8 cellular contexts compared by ENCODE assay signal in the genomic region with DNA sequence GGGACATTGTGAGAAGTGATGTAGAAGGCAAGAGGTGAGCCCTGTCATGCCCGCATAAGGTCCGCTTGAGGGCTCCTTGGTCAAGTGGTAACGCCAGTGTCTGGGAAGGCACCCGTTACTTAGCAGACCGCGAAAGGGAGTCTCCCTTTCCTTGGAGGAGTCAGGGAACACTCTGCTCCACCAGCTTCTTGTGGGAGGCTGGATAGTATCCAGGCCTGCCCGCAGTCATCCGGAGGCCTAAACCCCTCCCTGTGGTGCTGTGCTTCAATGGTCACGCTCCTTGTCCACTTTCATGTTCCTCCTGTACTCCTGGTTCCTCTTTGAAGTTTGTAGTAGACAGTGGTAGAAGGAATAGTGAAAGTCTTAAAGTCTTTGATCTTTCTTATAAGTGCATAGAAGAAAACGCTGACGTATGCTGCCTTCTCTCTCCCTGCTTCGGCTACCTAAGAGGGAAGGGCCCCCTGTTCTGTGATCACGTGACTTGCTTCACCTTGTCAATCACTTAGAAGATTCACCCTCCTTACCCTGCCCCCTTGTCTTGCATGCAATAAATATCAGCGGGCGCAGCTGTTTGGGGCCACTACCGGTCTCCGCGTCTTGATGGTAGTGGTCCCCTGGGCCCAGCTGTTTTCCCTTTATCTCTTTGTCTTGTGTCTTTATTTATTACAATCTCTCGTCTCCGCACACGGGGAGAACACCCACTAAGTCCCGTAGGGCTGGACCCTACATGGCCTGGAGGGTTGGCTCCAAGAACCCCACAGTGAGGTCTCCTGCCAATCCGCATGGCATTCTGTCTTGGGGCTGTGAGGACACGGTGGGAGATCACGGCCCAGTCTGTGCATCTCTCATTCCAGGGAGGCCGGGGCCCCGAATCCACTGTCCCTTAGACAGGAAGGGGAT. TPM values are rescaled to one million over a fixed set of nuclear protein-coding genes. Genes with fewer than 3 reads are reported as not detected.
DNase-seq lines count a peak whose midpoint lies in the region; TF ChIP-seq lines count a peak whose summit lies in the region.
"Not testable (repeated sequence)": the region's sequence is repeated elsewhere in the genome, so short reads cannot be mapped to it uniquely, and the experiment has no call there.
"Had no signal": no experiment of that assay in that cellular context is flagged by ENCODE, and none has a peak within 500 bp of the region (broad histone marks: within the 10 kb centered on the region; RNA-seq: fewer than 3 reads in every experiment).

No MANE protein-coding gene starts in this region.

- H3K9me3 Mint-ChIP-seq in CD14-positive monocyte, endodermal cell, nephron: not testable (repeated sequence)

- H3K4me2 ChIP-seq in smooth muscle cell = peak overlapping the region; percentile 54

- peaks cover 14% of the 10 kb centered on the region for H3K27me3 ChIP-seq in endodermal cell (ENCODE audit: control insufficient read depth, insufficient read depth, low read length, poor library complexity, severe bottlenecking)
- not testable (repeated sequence) for H3K27me3 ChIP-seq in smooth muscle cell (ENCODE audit: low read depth)

- H3K27ac ChIP-seq in endodermal cell (ENCODE audit: low read depth, low read length); smooth muscle cell (ENCODE audit: low read depth): not testable (repeated sequence)

- DNase-seq in CD14-positive monocyte (ENCODE audit: low spot score); smooth muscle cell (lab: John Stamatoyannopoulos, UW; ENCODE audit: unreplicated experiment): not testable (repeated sequence)
- DNase-seq in MV-4-11 (lab: John Stamatoyannopoulos, UW) (peak; percentile 77), endodermal cell (peak; percentile 45), left kidney (ENCODE audit: low read depth, low spot score) (peak; percentile 53)
- DNase-seq in activated effector memory CD4-positive, alpha-beta T cell treated with anti-CD3 and anti-CD28 coated beads, Interleukin-2, amount 50 U/mL, for 16 hours = peak; percentile 48

- WGBS in endodermal cell (ENCODE audit: insufficient coverage in 1 of 2, insufficient read length in 1 of 2), 2 experiments = 83 to 92% methylated on average over 12 to 26 of the region's 27 CpGs
- 62% methylated on average over 27 of the region's 27 CpGs for WGBS in smooth muscle cell (ENCODE audit: low lambda C conversion rate)

- not testable (repeated sequence) for H3K9me3 ChIP-seq in endodermal cell (ENCODE audit: control insufficient read depth, low read length); smooth muscle cell (replicated peaks; ENCODE audit: low read depth)

- not testable (repeated sequence) for H3K36me3 ChIP-seq in endodermal cell (ENCODE audit: control insufficient read depth, insufficient read depth, low read length); smooth muscle cell (ENCODE audit: low read depth)

- H3K27ac Mint-ChIP-seq in CD14-positive monocyte (peak overlapping the region; percentile 11 to 87 (median 58)), nephron (peak overlapping the region; percentile 80 to 85 (median 83))
- H3K27ac Mint-ChIP-seq in endodermal cell = not testable (repeated sequence)

- not testable (repeated sequence) for H2AFZ ChIP-seq in smooth muscle cell (ENCODE audit: low read depth)

- H3K4me3 Mint-ChIP-seq in CD14-positive monocyte = peak overlapping the region in 1 of 2 donors; percentile 46
- not testable (repeated sequence) for H3K4me3 Mint-ChIP-seq in endodermal cell
- H3K4me3 Mint-ChIP-seq in nephron = peak overlapping the region; percentile 58 to 74 (median 69)

- not testable (repeated sequence) for H3K36me3 Mint-ChIP-seq in CD14-positive monocyte; endodermal cell (ENCODE audit: low read depth); nephron (ENCODE audit: low read depth)

- H3K4me3 ChIP-seq in endodermal cell (ENCODE audit: low read length); smooth muscle cell: not testable (repeated sequence)

- not testable (repeated sequence) for H3K79me2 ChIP-seq in smooth muscle cell (ENCODE audit: low read depth)

- H3F3A ChIP-seq in smooth muscle cell (ENCODE audit: low read depth) = not testable (repeated sequence)

- H3K4me1 Mint-ChIP-seq in CD14-positive monocyte (peaks cover 60% of the 10 kb centered on the region), nephron (peaks cover 54% of the 10 kb centered on the region)
- not testable (repeated sequence) for H3K4me1 Mint-ChIP-seq in endodermal cell

- H3K4me1 ChIP-seq in endodermal cell (ENCODE audit: control insufficient read depth, insufficient read depth, low read length); smooth muscle cell (ENCODE audit: low read depth): not testable (repeated sequence)

- TF ChIP-seq CTCF in CD14-positive monocyte (IDR thresholded peaks at IDR 0.05); endodermal cell (conservative IDR thresholded peaks at IDR 0.05); nephron (IDR thresholded peaks at IDR 0.05; ENCODE audit: unreplicated experiment in 3 of 3); smooth muscle cell (IDR thresholded peaks at IDR 0.05; ENCODE audit: borderline replicate concordance, insufficient read depth, poor library complexity, severe bottlenecking): not testable (repeated sequence)

- not testable (repeated sequence) for H3K9ac ChIP-seq in endodermal cell (ENCODE audit: extremely low read depth, low read length, poor library complexity, severe bottlenecking); smooth muscle cell (ENCODE audit: low read depth)

- intact Hi-C loops in CD14-positive monocyte (cut with micrococcal nuclease) = loop anchor here in 1 of 2 donors (5.0 kb wide), 1 partner anchor 48 kb away; no protein-coding TSS in a partner anchor

- H4K20me1 ChIP-seq in smooth muscle cell (ENCODE audit: low read depth) = not testable (repeated sequence)

- H3K27me3 Mint-ChIP-seq in CD14-positive monocyte (ENCODE audit: low read depth in 3 of 3) (peaks cover 14 to 21% (median 18%) of the 10 kb centered on the region in 3 donors), endodermal cell (ENCODE audit: insufficient read depth) (peaks cover 16% of the 10 kb centered on the region)
- not testable (repeated sequence) for H3K27me3 Mint-ChIP-seq in nephron (ENCODE audit: low read depth)

RNA-seq across cellular contexts. Expression of a gene that starts 22.5 kb away (rescaled TPM):
- polyA plus RNA-seq in CD14-positive monocyte (not detected), smooth muscle cell (46.6 and 54.9 TPM in 2 replicates)
- total RNA-seq in endodermal cell (1 to 10 TPM; 1.8 to 3.3 TPM), smooth muscle cell (31.1 and 35.3 TPM in 2 replicates)
- 3.4 TPM for polyA plus RNA-seq in endodermal cell (2013, experiment 1 of 2)
- polyA plus RNA-seq in endodermal cell (2013, experiment 2 of 2) = 3.3 TPM
- polyA plus RNA-seq: IgD-negative memory B cell had no signal
